Comparison of ENCODE assay signal across 1 cellular context in genomic region chr17:57256708-57257112, GRCh38.
TF ChIP-seq lines count a peak whose summit lies in the region.

No MANE protein-coding gene starts in this region.

TF ChIP-seq in GM12878, 131 proteins besides CTCF, POLR2A, EP300 and RAD21 (continued from another document):
- TF ChIP-seq HSF1 (IDR thresholded peaks at IDR 0.05; ENCODE audit: low read depth, low read length) (no peak), IRF3 (IDR thresholded peaks at IDR 0.05) (no peak), ZNF622 (IDR thresholded peaks at IDR 0.05) (no peak), CREB1 (IDR thresholded peaks at IDR 0.05; ENCODE audit: low read depth) (0 out of 2 replicates have a peak, but pooled peaks have one; percentile 26), IKZF2 (IDR thresholded peaks at IDR 0.05) (no peak), BRCA1 (IDR thresholded peaks at IDR 0.05; ENCODE audit: low read depth, low read length) (no peak), ZNF217 (IDR thresholded peaks at IDR 0.05) (no peak), SPI1 (IDR thresholded peaks at IDR 0.05; ENCODE audit: borderline replicate concordance, insufficient read depth, low read depth, low read length) (no peak), YY1 (IDR thresholded peaks at IDR 0.05; ENCODE audit: low read depth, low read length) (peak; percentile 85), E2F4 (IDR thresholded peaks at IDR 0.05; ENCODE audit: low read depth, low read length) (no peak), POU2F2 (IDR thresholded peaks at IDR 0.05; ENCODE audit: borderline replicate concordance, low read depth, low read length) (no peak), CHD1 (IDR thresholded peaks at IDR 0.05; ENCODE audit: low read depth, low read length) (no peak), ASH2L (IDR thresholded peaks at IDR 0.05; ENCODE audit: borderline replicate concordance, low read depth) (no peak), JUND (IDR thresholded peaks at IDR 0.05; ENCODE audit: low read depth, low read length) (no peak), CREM (IDR thresholded peaks at IDR 0.05; ENCODE audit: low read depth) (no peak), MXI1 (IDR thresholded peaks at IDR 0.05; ENCODE audit: low read depth, low read length) (peak; percentile 10; the same call in 1 of the 2 replicates), STAT3 (IDR thresholded peaks at IDR 0.05; ENCODE audit: low read depth, low read length) (no peak), ZNF207 (IDR thresholded peaks at IDR 0.05; ENCODE audit: borderline replicate concordance) (no peak), SUPT20H (IDR thresholded peaks at IDR 0.05; ENCODE audit: borderline replicate concordance, control insufficient read depth, low read depth, low read length) (no peak)
